1 cellular context compared by ENCODE assay signal in the genomic region with DNA sequence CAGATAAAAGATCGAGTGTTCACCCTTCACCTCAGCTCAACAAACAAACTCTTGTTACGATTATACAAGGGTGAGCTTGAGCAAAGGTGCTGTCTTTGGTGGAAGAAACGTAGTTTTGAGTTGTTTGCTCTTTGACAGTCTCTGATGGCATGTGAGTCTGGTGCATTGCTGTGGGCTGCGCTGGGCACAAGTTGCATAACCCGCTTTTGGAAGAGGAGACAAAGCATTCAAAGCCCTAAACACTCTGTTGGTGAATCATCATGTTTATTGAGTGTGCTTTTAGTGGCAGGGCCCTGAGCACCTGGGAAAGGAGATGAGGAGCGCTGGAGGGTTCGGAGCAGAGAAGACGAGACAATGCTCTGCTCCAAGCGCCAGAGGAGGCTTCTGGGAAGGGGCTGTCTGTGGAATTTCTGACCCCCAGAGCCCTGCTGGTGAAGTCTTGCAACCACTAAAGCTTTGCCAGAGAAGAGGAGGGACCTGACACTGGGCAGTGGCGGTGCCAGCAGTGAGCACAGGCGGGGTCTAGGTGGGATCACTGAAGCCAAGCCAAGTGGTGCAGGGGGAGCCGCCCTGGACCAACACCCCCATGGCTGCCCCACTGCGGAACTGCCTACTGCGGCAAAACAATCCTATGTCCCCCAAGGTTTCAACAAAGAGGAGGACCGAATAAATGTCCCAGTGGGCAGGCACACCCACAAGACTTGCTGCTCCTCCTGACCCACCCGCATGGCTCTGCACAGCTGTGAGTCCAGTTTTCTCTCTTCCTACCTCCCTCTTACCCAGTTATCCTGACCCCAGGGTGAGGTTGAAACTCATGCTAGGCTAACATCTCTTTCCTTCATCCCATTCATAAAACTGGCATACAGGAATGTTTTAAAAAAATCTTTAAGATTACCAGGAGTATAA.
TF ChIP-seq lines count a peak whose summit lies in the region.

No MANE protein-coding gene starts in this region.

TF ChIP-seq in HepG2, 621 proteins besides CTCF, POLR2A, EP300 and RAD21 (continued from another document and continues in another):
- TF ChIP-seq, protein P1, sequence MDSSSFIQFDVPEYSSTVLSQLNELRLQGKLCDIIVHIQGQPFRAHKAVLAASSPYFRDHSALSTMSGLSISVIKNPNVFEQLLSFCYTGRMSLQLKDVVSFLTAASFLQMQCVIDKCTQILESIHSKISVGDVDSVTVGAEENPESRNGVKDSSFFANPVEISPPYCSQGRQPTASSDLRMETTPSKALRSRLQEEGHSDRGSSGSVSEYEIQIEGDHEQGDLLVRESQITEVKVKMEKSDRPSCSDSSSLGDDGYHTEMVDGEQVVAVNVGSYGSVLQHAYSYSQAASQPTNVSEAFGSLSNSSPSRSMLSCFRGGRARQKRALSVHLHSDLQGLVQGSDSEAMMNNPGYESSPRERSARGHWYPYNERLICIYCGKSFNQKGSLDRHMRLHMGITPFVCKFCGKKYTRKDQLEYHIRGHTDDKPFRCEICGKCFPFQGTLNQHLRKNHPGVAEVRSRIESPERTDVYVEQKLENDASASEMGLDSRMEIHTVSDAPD (CRISPR knock-in tag; IDR thresholded peaks at IDR 0.05), result no peak
- TF ChIP-seq TBL1XR1 (IDR thresholded peaks at IDR 0.05; ENCODE audit: borderline replicate concordance, low read length, partially characterized antibody) (no peak), SIX4 (CRISPR knock-in tag; IDR thresholded peaks at IDR 0.05) (no peak), RNF2 (conservative IDR thresholded peaks at IDR 0.05; ENCODE audit: low read depth) (no peak), ZNF768 (CRISPR knock-in tag; IDR thresholded peaks at IDR 0.05) (no peak), MBD4 (IDR thresholded peaks at IDR 0.05; ENCODE audit: borderline replicate concordance, low read length) (no peak), KLF16 (CRISPR knock-in tag; IDR thresholded peaks at IDR 0.05) (no peak), ZNF569 (CRISPR knock-in tag; IDR thresholded peaks at IDR 0.05; ENCODE audit: borderline replicate concordance) (no peak), IRX3 (CRISPR knock-in tag; IDR thresholded peaks at IDR 0.05; ENCODE audit: borderline replicate concordance, low read depth) (no peak), ZNF713 (CRISPR knock-in tag; IDR thresholded peaks at IDR 0.05) (no peak), KLF9 (CRISPR knock-in tag; IDR thresholded peaks at IDR 0.05; ENCODE audit: low read depth) (no peak), YY1 (IDR thresholded peaks at IDR 0.05; ENCODE audit: insufficient read depth, insufficient replicate concordance, low read depth, low read length) (no peak), NKX3-1 (CRISPR knock-in tag; IDR thresholded peaks at IDR 0.05) (no peak), MIER2 (CRISPR knock-in tag; IDR thresholded peaks at IDR 0.05) (no peak), RBM39 (IDR thresholded peaks at IDR 0.05; ENCODE audit: low read depth, low read length, poor library complexity, severe bottlenecking) (no peak), FOXJ3 (CRISPR knock-in tag; IDR thresholded peaks at IDR 0.05; ENCODE audit: borderline replicate concordance) (no peak), ZNF616 (CRISPR knock-in tag; IDR thresholded peaks at IDR 0.05; ENCODE audit: low read depth) (no peak), RCOR2 (CRISPR knock-in tag; IDR thresholded peaks at IDR 0.05) (0 out of 2 replicates have a peak, but pooled peaks have one; percentile 48), ARNT (IDR thresholded peaks at IDR 0.05) (no peak), NR2F1 (CRISPR knock-in tag; IDR thresholded peaks at IDR 0.05) (no peak), SMARCC2 (IDR thresholded peaks at IDR 0.05) (no peak), ZZZ3 (CRISPR knock-in tag; IDR thresholded peaks at IDR 0.05; ENCODE audit: borderline replicate concordance) (no peak), ZNF17 (CRISPR knock-in tag; IDR thresholded peaks at IDR 0.05) (no peak), ZNF788 (CRISPR knock-in tag; IDR thresholded peaks at IDR 0.05; ENCODE audit: borderline replicate concordance) (no peak), ZKSCAN5 (CRISPR knock-in tag; IDR thresholded peaks at IDR 0.05) (no peak), ZNF839 (CRISPR knock-in tag; IDR thresholded peaks at IDR 0.05; ENCODE audit: borderline replicate concordance) (no peak), LCORL (IDR thresholded peaks at IDR 0.05) (peak; percentile 58; the same call in 1 of the 2 replicates), LCORL (CRISPR knock-in tag; IDR thresholded peaks at IDR 0.05) (peak; percentile 81), RFXAP (CRISPR knock-in tag; IDR thresholded peaks at IDR 0.05; ENCODE audit: borderline replicate concordance) (no peak), DMAP1 (CRISPR knock-in tag; IDR thresholded peaks at IDR 0.05) (no peak), ZNF678 (CRISPR knock-in tag; IDR thresholded peaks at IDR 0.05) (no peak), KDM4B (CRISPR knock-in tag; IDR thresholded peaks at IDR 0.05) (no peak), ZNF337 (CRISPR knock-in tag; IDR thresholded peaks at IDR 0.05; ENCODE audit: borderline replicate concordance, low read depth) (no peak), SRSF1 (optimal IDR thresholded peaks at IDR 0.05; ENCODE audit: low read depth, low read length) (no peak), IRF2 (CRISPR knock-in tag; IDR thresholded peaks at IDR 0.05) (no peak), ZNF232 (CRISPR knock-in tag; IDR thresholded peaks at IDR 0.05; ENCODE audit: borderline replicate concordance) (no peak), AGO2 (optimal IDR thresholded peaks at IDR 0.05; ENCODE audit: low read depth, low read length) (no peak), ZNF441 (CRISPR knock-in tag; IDR thresholded peaks at IDR 0.05; ENCODE audit: borderline replicate concordance) (no peak), ZSCAN29 (CRISPR knock-in tag; conservative IDR thresholded peaks at IDR 0.05) (no peak), ZNF672 (CRISPR knock-in tag; IDR thresholded peaks at IDR 0.05) (no peak)
- TF ChIP-seq, protein P2, sequence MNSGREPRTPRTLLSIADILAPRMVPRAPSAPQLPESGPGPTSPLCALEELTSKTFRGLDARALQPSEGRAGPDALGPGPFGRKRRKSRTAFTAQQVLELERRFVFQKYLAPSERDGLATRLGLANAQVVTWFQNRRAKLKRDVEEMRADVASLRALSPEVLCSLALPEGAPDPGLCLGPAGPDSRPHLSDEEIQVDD (CRISPR knock-in tag; IDR thresholded peaks at IDR 0.05; ENCODE audit: borderline replicate concordance), result no peak
- TF ChIP-seq, protein P3, sequence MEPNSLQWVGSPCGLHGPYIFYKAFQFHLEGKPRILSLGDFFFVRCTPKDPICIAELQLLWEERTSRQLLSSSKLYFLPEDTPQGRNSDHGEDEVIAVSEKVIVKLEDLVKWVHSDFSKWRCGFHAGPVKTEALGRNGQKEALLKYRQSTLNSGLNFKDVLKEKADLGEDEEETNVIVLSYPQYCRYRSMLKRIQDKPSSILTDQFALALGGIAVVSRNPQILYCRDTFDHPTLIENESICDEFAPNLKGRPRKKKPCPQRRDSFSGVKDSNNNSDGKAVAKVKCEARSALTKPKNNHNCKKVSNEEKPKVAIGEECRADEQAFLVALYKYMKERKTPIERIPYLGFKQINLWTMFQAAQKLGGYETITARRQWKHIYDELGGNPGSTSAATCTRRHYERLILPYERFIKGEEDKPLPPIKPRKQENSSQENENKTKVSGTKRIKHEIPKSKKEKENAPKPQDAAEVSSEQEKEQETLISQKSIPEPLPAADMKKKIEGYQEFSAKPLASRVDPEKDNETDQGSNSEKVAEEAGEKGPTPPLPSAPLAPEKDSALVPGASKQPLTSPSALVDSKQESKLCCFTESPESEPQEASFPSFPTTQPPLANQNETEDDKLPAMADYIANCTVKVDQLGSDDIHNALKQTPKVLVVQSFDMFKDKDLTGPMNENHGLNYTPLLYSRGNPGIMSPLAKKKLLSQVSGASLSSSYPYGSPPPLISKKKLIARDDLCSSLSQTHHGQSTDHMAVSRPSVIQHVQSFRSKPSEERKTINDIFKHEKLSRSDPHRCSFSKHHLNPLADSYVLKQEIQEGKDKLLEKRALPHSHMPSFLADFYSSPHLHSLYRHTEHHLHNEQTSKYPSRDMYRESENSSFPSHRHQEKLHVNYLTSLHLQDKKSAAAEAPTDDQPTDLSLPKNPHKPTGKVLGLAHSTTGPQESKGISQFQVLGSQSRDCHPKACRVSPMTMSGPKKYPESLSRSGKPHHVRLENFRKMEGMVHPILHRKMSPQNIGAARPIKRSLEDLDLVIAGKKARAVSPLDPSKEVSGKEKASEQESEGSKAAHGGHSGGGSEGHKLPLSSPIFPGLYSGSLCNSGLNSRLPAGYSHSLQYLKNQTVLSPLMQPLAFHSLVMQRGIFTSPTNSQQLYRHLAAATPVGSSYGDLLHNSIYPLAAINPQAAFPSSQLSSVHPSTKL (CRISPR knock-in tag; IDR thresholded peaks at IDR 0.05), result peak; percentile 87
- TF ChIP-seq, protein P4, sequence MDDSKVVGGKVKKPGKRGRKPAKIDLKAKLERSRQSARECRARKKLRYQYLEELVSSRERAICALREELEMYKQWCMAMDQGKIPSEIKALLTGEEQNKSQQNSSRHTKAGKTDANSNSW (CRISPR knock-in tag; IDR thresholded peaks at IDR 0.05; ENCODE audit: borderline replicate concordance), result no peak
- TF ChIP-seq, protein P5, sequence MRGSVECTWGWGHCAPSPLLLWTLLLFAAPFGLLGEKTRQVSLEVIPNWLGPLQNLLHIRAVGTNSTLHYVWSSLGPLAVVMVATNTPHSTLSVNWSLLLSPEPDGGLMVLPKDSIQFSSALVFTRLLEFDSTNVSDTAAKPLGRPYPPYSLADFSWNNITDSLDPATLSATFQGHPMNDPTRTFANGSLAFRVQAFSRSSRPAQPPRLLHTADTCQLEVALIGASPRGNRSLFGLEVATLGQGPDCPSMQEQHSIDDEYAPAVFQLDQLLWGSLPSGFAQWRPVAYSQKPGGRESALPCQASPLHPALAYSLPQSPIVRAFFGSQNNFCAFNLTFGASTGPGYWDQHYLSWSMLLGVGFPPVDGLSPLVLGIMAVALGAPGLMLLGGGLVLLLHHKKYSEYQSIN (CRISPR knock-in tag; IDR thresholded peaks at IDR 0.05; ENCODE audit: borderline replicate concordance), result no peak
- TF ChIP-seq, protein P6, sequence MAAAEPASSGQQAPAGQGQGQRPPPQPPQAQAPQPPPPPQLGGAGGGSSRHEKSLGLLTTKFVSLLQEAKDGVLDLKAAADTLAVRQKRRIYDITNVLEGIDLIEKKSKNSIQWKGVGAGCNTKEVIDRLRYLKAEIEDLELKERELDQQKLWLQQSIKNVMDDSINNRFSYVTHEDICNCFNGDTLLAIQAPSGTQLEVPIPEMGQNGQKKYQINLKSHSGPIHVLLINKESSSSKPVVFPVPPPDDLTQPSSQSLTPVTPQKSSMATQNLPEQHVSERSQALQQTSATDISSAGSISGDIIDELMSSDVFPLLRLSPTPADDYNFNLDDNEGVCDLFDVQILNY (CRISPR knock-in tag; conservative IDR thresholded peaks at IDR 0.05), result no peak
- TF ChIP-seq, protein P7, sequence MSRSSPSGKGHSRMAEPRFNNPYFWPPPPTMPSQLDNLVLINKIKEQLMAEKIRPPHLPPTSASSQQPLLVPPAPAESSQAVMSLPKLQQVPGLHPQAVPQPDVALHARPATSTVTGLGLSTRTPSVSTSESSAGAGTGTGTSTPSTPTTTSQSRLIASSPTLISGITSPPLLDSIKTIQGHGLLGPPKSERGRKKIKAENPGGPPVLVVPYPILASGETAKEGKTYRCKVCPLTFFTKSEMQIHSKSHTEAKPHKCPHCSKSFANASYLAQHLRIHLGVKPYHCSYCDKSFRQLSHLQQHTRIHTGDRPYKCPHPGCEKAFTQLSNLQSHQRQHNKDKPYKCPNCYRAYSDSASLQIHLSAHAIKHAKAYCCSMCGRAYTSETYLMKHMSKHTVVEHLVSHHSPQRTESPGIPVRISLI (CRISPR knock-in tag; IDR thresholded peaks at IDR 0.05; ENCODE audit: borderline replicate concordance), result no peak
- TF ChIP-seq, protein P8, sequence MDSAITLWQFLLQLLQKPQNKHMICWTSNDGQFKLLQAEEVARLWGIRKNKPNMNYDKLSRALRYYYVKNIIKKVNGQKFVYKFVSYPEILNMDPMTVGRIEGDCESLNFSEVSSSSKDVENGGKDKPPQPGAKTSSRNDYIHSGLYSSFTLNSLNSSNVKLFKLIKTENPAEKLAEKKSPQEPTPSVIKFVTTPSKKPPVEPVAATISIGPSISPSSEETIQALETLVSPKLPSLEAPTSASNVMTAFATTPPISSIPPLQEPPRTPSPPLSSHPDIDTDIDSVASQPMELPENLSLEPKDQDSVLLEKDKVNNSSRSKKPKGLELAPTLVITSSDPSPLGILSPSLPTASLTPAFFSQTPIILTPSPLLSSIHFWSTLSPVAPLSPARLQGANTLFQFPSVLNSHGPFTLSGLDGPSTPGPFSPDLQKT (CRISPR knock-in tag; IDR thresholded peaks at IDR 0.05; ENCODE audit: borderline replicate concordance), result no peak
- TF ChIP-seq, protein P9, sequence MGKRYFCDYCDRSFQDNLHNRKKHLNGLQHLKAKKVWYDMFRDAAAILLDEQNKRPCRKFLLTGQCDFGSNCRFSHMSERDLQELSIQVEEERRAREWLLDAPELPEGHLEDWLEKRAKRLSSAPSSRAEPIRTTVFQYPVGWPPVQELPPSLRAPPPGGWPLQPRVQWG (CRISPR knock-in tag; IDR thresholded peaks at IDR 0.05; ENCODE audit: borderline replicate concordance, low read depth), result no peak
- TF ChIP-seq, protein P10, sequence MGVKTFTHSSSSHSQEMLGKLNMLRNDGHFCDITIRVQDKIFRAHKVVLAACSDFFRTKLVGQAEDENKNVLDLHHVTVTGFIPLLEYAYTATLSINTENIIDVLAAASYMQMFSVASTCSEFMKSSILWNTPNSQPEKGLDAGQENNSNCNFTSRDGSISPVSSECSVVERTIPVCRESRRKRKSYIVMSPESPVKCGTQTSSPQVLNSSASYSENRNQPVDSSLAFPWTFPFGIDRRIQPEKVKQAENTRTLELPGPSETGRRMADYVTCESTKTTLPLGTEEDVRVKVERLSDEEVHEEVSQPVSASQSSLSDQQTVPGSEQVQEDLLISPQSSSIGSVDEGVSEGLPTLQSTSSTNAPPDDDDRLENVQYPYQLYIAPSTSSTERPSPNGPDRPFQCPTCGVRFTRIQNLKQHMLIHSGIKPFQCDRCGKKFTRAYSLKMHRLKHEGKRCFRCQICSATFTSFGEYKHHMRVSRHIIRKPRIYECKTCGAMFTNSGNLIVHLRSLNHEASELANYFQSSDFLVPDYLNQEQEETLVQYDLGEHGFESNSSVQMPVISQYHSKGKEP (CRISPR knock-in tag; IDR thresholded peaks at IDR 0.05), result no peak
- TF ChIP-seq, protein P11, sequence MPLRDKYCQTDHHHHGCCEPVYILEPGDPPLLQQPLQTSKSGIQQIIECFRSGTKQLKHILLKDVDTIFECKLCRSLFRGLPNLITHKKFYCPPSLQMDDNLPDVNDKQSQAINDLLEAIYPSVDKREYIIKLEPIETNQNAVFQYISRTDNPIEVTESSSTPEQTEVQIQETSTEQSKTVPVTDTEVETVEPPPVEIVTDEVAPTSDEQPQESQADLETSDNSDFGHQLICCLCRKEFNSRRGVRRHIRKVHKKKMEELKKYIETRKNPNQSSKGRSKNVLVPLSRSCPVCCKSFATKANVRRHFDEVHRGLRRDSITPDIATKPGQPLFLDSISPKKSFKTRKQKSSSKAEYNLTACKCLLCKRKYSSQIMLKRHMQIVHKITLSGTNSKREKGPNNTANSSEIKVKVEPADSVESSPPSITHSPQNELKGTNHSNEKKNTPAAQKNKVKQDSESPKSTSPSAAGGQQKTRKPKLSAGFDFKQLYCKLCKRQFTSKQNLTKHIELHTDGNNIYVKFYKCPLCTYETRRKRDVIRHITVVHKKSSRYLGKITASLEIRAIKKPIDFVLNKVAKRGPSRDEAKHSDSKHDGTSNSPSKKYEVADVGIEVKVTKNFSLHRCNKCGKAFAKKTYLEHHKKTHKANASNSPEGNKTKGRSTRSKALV (CRISPR knock-in tag; IDR thresholded peaks at IDR 0.05), result no peak
